In genomic region chr18:26226229-26227050, GRCh38 we compare ENCODE assay signal across 1 cellular context.
TF ChIP-seq lines count a peak whose summit lies in the region.

TSS of gene TAF4B (plus strand) at chr18:26226445. CDS start at chr18:26226934, 489 bp downstream.

TF ChIP-seq in HEK293, 187 proteins besides CTCF, POLR2A, EP300 and RAD21 (continued from another document and continues in another):
- TF ChIP-seq ZNF18 (tag by site-specific recombination; IDR thresholded peaks at IDR 0.05) (no peak), ZNF423 (tag by site-specific recombination; IDR thresholded peaks at IDR 0.05) (no peak), ZNF510 (tag by site-specific recombination; IDR thresholded peaks at IDR 0.05; ENCODE audit: insufficient replicate concordance) (no peak), ZNF366 (tag by site-specific recombination; conservative IDR thresholded peaks at IDR 0.05) (no peak), ZNF600 (tag by site-specific recombination; IDR thresholded peaks at IDR 0.05) (peak; percentile 52), ZNF555 (tag by site-specific recombination; conservative IDR thresholded peaks at IDR 0.05) (no peak), ZNF280C (tag by site-specific recombination; IDR thresholded peaks at IDR 0.05) (no peak), ZNF350 (tag by site-specific recombination; IDR thresholded peaks at IDR 0.05) (no peak), ZNF621 (tag by site-specific recombination; IDR thresholded peaks at IDR 0.05) (no peak), SCRT2 (tag by site-specific recombination; IDR thresholded peaks at IDR 0.05) (no peak), ZBTB48 (tag by site-specific recombination; IDR thresholded peaks at IDR 0.05) (peak; percentile 80; the same call in 1 of the 2 replicates), ZNF529 (tag by site-specific recombination; IDR thresholded peaks at IDR 0.05; ENCODE audit: insufficient replicate concordance) (no peak), PRDM4 (tag by site-specific recombination; IDR thresholded peaks at IDR 0.05) (0 out of 2 replicates have a peak, but pooled peaks have one; percentile 42), ZNF354C (tag by site-specific recombination; IDR thresholded peaks at IDR 0.05; ENCODE audit: borderline replicate concordance, low read depth) (no peak), ZNF785 (tag by site-specific recombination; IDR thresholded peaks at IDR 0.05) (no peak), ZNF792 (tag by site-specific recombination; IDR thresholded peaks at IDR 0.05) (peak; percentile 73; the same call in 1 of the 2 replicates), YY1 (tag by site-specific recombination; IDR thresholded peaks at IDR 0.05) (0 out of 2 replicates have a peak, but pooled peaks have one; percentile 45), KLF10 (tag by site-specific recombination; IDR thresholded peaks at IDR 0.05) (no peak), ZBTB17 (tag by site-specific recombination; IDR thresholded peaks at IDR 0.05) (no peak; the same call in 1 of the 2 replicates), ZNF26 (tag by site-specific recombination; IDR thresholded peaks at IDR 0.05) (no peak), ZNF341 (tag by site-specific recombination; IDR thresholded peaks at IDR 0.05; ENCODE audit: low read depth) (peak; percentile 63), ZIC2 (tag by site-specific recombination; IDR thresholded peaks at IDR 0.05) (peak; percentile 80), WT1 (tag by site-specific recombination; IDR thresholded peaks at IDR 0.05) (no peak), ZNF560 (tag by site-specific recombination; IDR thresholded peaks at IDR 0.05; ENCODE audit: borderline replicate concordance) (no peak), SP7 (tag by site-specific recombination; IDR thresholded peaks at IDR 0.05) (peak; percentile 68), ZFP41 (tag by site-specific recombination; IDR thresholded peaks at IDR 0.05; ENCODE audit: borderline replicate concordance) (no peak), ZNF626 (tag by site-specific recombination; IDR thresholded peaks at IDR 0.05) (no peak), KLF8 (tag by site-specific recombination; IDR thresholded peaks at IDR 0.05) (peak; percentile 45; the same call in 1 of the 2 replicates), ZNF76 (tag by site-specific recombination; IDR thresholded peaks at IDR 0.05; ENCODE audit: borderline replicate concordance, low read depth) (no peak; the same call in 1 of the 2 replicates), ZNF10 (tag by site-specific recombination; IDR thresholded peaks at IDR 0.05) (no peak), PRDM6 (tag by site-specific recombination; IDR thresholded peaks at IDR 0.05) (no peak), ZNF37A (tag by site-specific recombination; IDR thresholded peaks at IDR 0.05) (no peak)
- TF ChIP-seq, protein P1, sequence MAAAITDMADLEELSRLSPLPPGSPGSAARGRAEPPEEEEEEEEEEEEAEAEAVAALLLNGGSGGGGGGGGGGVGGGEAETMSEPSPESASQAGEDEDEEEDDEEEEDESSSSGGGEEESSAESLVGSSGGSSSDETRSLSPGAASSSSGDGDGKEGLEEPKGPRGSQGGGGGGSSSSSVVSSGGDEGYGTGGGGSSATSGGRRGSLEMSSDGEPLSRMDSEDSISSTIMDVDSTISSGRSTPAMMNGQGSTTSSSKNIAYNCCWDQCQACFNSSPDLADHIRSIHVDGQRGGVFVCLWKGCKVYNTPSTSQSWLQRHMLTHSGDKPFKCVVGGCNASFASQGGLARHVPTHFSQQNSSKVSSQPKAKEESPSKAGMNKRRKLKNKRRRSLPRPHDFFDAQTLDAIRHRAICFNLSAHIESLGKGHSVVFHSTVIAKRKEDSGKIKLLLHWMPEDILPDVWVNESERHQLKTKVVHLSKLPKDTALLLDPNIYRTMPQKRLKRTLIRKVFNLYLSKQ (tag by site-specific recombination; IDR thresholded peaks at IDR 0.05; ENCODE audit: borderline replicate concordance): no peak
- TF ChIP-seq, protein P2, sequence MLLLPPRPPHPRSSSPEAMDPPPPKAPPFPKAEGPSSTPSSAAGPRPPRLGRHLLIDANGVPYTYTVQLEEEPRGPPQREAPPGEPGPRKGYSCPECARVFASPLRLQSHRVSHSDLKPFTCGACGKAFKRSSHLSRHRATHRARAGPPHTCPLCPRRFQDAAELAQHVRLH (tag by site-specific recombination; IDR thresholded peaks at IDR 0.05): 0 out of 2 replicates have a peak, but pooled peaks have one; percentile 23
- TF ChIP-seq, protein P3, sequence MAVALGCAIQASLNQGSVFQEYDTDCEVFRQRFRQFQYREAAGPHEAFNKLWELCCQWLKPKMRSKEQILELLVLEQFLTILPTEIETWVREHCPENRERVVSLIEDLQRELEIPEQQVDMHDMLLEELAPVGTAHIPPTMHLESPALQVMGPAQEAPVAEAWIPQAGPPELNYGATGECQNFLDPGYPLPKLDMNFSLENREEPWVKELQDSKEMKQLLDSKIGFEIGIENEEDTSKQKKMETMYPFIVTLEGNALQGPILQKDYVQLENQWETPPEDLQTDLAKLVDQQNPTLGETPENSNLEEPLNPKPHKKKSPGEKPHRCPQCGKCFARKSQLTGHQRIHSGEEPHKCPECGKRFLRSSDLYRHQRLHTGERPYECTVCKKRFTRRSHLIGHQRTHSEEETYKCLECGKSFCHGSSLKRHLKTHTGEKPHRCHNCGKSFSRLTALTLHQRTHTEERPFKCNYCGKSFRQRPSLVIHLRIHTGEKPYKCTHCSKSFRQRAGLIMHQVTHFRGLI (tag by site-specific recombination; IDR thresholded peaks at IDR 0.05): peak; percentile 32; the same call in 1 of the 2 replicates
- TF ChIP-seq, protein P4, sequence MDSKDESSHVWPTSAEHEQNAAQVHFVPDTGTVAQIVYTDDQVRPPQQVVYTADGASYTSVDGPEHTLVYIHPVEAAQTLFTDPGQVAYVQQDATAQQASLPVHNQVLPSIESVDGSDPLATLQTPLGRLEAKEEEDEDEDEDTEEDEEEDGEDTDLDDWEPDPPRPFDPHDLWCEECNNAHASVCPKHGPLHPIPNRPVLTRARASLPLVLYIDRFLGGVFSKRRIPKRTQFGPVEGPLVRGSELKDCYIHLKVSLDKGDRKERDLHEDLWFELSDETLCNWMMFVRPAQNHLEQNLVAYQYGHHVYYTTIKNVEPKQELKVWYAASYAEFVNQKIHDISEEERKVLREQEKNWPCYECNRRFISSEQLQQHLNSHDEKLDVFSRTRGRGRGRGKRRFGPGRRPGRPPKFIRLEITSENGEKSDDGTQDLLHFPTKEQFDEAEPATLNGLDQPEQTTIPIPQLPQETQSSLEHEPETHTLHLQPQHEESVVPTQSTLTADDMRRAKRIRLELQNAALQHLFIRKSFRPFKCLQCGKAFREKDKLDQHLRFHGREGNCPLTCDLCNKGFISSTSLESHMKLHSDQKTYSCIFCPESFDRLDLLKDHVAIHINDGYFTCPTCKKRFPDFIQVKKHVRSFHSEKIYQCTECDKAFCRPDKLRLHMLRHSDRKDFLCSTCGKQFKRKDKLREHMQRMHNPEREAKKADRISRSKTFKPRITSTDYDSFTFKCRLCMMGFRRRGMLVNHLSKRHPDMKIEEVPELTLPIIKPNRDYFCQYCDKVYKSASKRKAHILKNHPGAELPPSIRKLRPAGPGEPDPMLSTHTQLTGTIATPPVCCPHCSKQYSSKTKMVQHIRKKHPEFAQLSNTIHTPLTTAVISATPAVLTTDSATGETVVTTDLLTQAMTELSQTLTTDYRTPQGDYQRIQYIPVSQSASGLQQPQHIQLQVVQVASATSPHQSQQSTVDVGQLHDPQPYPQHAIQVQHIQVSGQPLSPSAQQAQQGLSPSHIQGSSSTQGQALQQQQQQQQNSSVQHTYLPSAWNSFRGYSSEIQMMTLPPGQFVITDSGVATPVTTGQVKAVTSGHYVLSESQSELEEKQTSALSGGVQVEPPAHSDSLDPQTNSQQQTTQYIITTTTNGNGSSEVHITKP (tag by site-specific recombination; IDR thresholded peaks at IDR 0.05): peak; percentile 88
- TF ChIP-seq, protein P5, sequence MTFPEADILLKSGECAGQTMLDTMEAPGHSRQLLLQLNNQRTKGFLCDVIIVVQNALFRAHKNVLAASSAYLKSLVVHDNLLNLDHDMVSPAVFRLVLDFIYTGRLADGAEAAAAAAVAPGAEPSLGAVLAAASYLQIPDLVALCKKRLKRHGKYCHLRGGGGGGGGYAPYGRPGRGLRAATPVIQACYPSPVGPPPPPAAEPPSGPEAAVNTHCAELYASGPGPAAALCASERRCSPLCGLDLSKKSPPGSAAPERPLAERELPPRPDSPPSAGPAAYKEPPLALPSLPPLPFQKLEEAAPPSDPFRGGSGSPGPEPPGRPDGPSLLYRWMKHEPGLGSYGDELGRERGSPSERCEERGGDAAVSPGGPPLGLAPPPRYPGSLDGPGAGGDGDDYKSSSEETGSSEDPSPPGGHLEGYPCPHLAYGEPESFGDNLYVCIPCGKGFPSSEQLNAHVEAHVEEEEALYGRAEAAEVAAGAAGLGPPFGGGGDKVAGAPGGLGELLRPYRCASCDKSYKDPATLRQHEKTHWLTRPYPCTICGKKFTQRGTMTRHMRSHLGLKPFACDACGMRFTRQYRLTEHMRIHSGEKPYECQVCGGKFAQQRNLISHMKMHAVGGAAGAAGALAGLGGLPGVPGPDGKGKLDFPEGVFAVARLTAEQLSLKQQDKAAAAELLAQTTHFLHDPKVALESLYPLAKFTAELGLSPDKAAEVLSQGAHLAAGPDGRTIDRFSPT (tag by site-specific recombination; IDR thresholded peaks at IDR 0.05): peak; percentile 93
